Comparison of ENCODE assay signal across 34 cellular contexts in genomic region chr13:51926528-51926885, GRCh38.
DNase-seq lines count a peak whose midpoint lies in the region; ATAC-seq, FAIRE-seq and TF ChIP-seq lines count a peak whose summit lies in the region.
"Had no signal": no experiment of that assay in that cellular context is flagged by ENCODE, and none has a peak within 500 bp of the region (broad histone marks: within the 10 kb centered on the region; RNA-seq: fewer than 3 reads in every experiment).

No MANE protein-coding gene starts in this region.

- peaks cover 15% of the 10 kb centered on the region for H3K4me1 Mint-ChIP-seq in activated naive CD8-positive, alpha-beta T cell treated with anti-CD3 and anti-CD28 coated beads for 36 hours
- H3K4me1 Mint-ChIP-seq: CD14-positive monocyte had no signal

- no peak for TF ChIP-seq RAD21 in K562 (CRISPR knock-in tag; conservative IDR thresholded peaks at IDR 0.05 in 1 of 2, IDR thresholded peaks at IDR 0.05 in 1 of 2)

- no peak overlapping the region for H3K23ac ChIP-seq in neuronal stem cell (ENCODE audit: low read depth, low read length, poor library complexity)

- H3K9me2 ChIP-seq in PC-3 (replicated peaks; ENCODE audit: low read length) = no peaks in the 10 kb centered on the region

- no peak overlapping the region for H3K4me3 Mint-ChIP-seq in activated naive CD8-positive, alpha-beta T cell treated with anti-CD3 and anti-CD28 coated beads for 36 hours
- H3K4me3 Mint-ChIP-seq: B cell; CD14-positive monocyte; CD4-positive, alpha-beta memory T cell; CD4-positive, alpha-beta T cell; CD4-positive, CD25-positive, alpha-beta regulatory T cell; CD8-positive, alpha-beta memory T cell; CD8-positive, alpha-beta T cell had no signal

- TF ChIP-seq EP300 in K562 (IDR thresholded peaks at IDR 0.05; ENCODE audit: low read length) = no peak

- H4K20me1 ChIP-seq in K562 (replicated peaks; ENCODE audit: control insufficient read depth, insufficient read depth, low read length) = no peaks in the 10 kb centered on the region
- H4K20me1 ChIP-seq in PC-3 (ENCODE audit: low read length) = no peaks in the 10 kb centered on the region
- H4K20me1 ChIP-seq: BLaER1; BLaER1 treated with 17β-estradiol and CSF1 and Interleukin-3, amounts not matched to agents 10 nM and 100 nM had no signal

- no peak overlapping the region for H4K91ac ChIP-seq in neuronal stem cell (ENCODE audit: low read depth, low read length, poor library complexity)

- H2BK15ac ChIP-seq in neuronal stem cell (ENCODE audit: low read length) = peak overlapping the region; percentile 4

- CTCF ChIA-PET in HEK293 (lab: Yijun Ruan, JAX) (interaction anchor here (0.7 to 0.9 kb wide), 2 partner anchors 10 to 74 kb away, joined by 3 to 4 read pairs; no protein-coding TSS in a partner anchor), K562 (lab: Yijun Ruan, JAX; ENCODE audit: low intra/inter-chr PET ratio) (interaction anchor here (0.6 kb wide), 1 partner anchor 31 kb away, joined by 3 read pairs; no protein-coding TSS in a partner anchor), PC-3 (lab: Charles Lee) (interaction anchor here (0.6 kb wide), 1 partner anchor 298 kb away, joined by 4 read pairs; no protein-coding TSS in a partner anchor)

- TF ChIP-seq POLR2A in K562 (conservative IDR thresholded peaks at IDR 0.05) = no peak

- H3K9me3 Mint-ChIP-seq in activated naive CD8-positive, alpha-beta T cell treated with anti-CD3 and anti-CD28 coated beads for 36 hours = no peaks in the 10 kb centered on the region
- H3K9me3 Mint-ChIP-seq: CD14-positive monocyte; CD4-positive, alpha-beta memory T cell; CD4-positive, alpha-beta T cell; CD4-positive, CD25-positive, alpha-beta regulatory T cell; CD8-positive, alpha-beta memory T cell; CD8-positive, alpha-beta T cell had no signal

- FAIRE-seq in K562 (lab: Jason Lieb, UNC) = no peak
- FAIRE-seq: A549, D721Med had no signal

- intact Hi-C loops in K562 (cut with micrococcal nuclease) (no loop called here), PC-3 (cut with micrococcal nuclease) (no loop called here)

- H2BK120ac ChIP-seq in neuronal stem cell (ENCODE audit: low read depth, low read length) = no peak overlapping the region

- no peak overlapping the region for H3K27ac Mint-ChIP-seq in activated naive CD8-positive, alpha-beta T cell treated with anti-CD3 and anti-CD28 coated beads for 36 hours
- H3K27ac Mint-ChIP-seq: B cell; CD14-positive monocyte; CD4-positive, alpha-beta T cell; CD8-positive, alpha-beta T cell had no signal

- H3K9ac ChIP-seq in K562 (ENCODE audit: insufficient read depth in 1 of 2, low read depth in 2 of 2, low read length in 2 of 2) = no peak overlapping the region
- H3K9ac ChIP-seq in neuronal stem cell (ENCODE audit: low read depth, low read length, poor library complexity) = no peak overlapping the region
- no peak overlapping the region for H3K9ac ChIP-seq in PC-3 (ENCODE audit: low read length)
- H3K9ac ChIP-seq: BLaER1; BLaER1 treated with 17β-estradiol and CSF1 and Interleukin-3, amounts not matched to agents 10 nM and 100 nM had no signal

- no peak for TF ChIP-seq CTCF in HEK293 (tag by site-specific recombination; IDR thresholded peaks at IDR 0.05)
- no peak for TF ChIP-seq CTCF in K562 (IDR thresholded peaks at IDR 0.05 in 2 of 3, conservative IDR thresholded peaks at IDR 0.05 in 1 of 3; ENCODE audit: insufficient read depth in 2 of 3, low read depth in 1 of 3, low read length in 3 of 3)
- TF ChIP-seq CTCF in PC-3 (conservative IDR thresholded peaks at IDR 0.05; ENCODE audit: low read depth, low read length) = no peak

- no peaks in the 10 kb centered on the region for H3F3A ChIP-seq in PC-3 (ENCODE audit: low read length, unreplicated experiment)

- no peak overlapping the region for H2AFZ ChIP-seq in K562 (ENCODE audit: low read depth, low read length)
- no peak overlapping the region for H2AFZ ChIP-seq in neuronal stem cell (ENCODE audit: low read length)
- no peak overlapping the region for H2AFZ ChIP-seq in PC-3 (ENCODE audit: low read length)

- no peak overlapping the region for H3K4ac ChIP-seq in neuronal stem cell (ENCODE audit: low read length)

- H3K27ac ChIP-seq in HEK293 (ENCODE audit: extremely low read depth, low read depth, low read length) = no peak overlapping the region
- no peak overlapping the region for H3K27ac ChIP-seq in K562 (ENCODE audit: extremely low read depth, low read depth, low read length)
- H3K27ac ChIP-seq in neuronal stem cell (replicated peaks; ENCODE audit: low read length) = no peak overlapping the region
- no peak overlapping the region for H3K27ac ChIP-seq in PC-3 (ENCODE audit: low read length)
- H3K27ac ChIP-seq: 22Rv1; A549; BLaER1; BLaER1 treated with 17β-estradiol and CSF1 and Interleukin-3, amounts not matched to agents 10 nM and 100 nM; C4-2B had no signal

- DNase-seq in K562 (ENCODE audit: extremely low read depth in 1 of 4, low spot score in 3 of 4) (peak; percentile 16 to 58 (median 42)), neuronal stem cell (ENCODE audit: low spot score) (no peak), DMS 273 (lab: John Stamatoyannopoulos, UW; ENCODE audit: unreplicated experiment) (no peak), PC-3 (no peak)
- no peak for DNase-seq in activated naive CD8-positive, alpha-beta T cell treated with anti-CD3 and anti-CD28 coated beads for 36 hours
- DNase-seq: 8988T; ACHN; AML-193; BE2C; C1 segment of cervical spinal cord; Calu3; CD4-positive, alpha-beta memory T cell; CD4-positive, alpha-beta T cell; CD4-positive, CD25-positive, alpha-beta regulatory T cell; CD8-positive, alpha-beta memory T cell; CD8-positive, alpha-beta T cell; COR-L47; DMS 273 treated with DMSO at 0.1 percent for 48 hours; DMS153; DMS53; DMS79; DMS79 treated with DMSO at 0.1 percent for 48 hours; DND-41; EL had no signal

- no peaks in the 10 kb centered on the region for H3K79me1 ChIP-seq in neuronal stem cell (ENCODE audit: low read depth, low read length)

- H3K36me3 ChIP-seq in HEK293 (ENCODE audit: control insufficient read depth in 2 of 2, insufficient read depth in 1 of 2, low read length in 2 of 2) (no peaks in the 10 kb centered on the region), K562 (ENCODE audit: control insufficient read depth, insufficient read depth, low read length) (peaks cover 7% of the 10 kb centered on the region; the same call in 2 of the 3 replicates), neuronal stem cell (replicated peaks in 1 of 2; ENCODE audit: control insufficient read depth in 2 of 2, insufficient read depth in 2 of 2, low read length in 2 of 2) (peaks cover 0 to 3% of the 10 kb centered on the region in 2 donors), PC-3 (ENCODE audit: low read depth, low read length) (no peaks in the 10 kb centered on the region)
- H3K36me3 ChIP-seq: BE2C; BLaER1; BLaER1 treated with 17β-estradiol and CSF1 and Interleukin-3, amounts not matched to agents 10 nM and 100 nM had no signal

- no peak overlapping the region for H2BK5ac ChIP-seq in neuronal stem cell (ENCODE audit: low read length)

- BruUV-seq in K562 (replicated peaks; lab: Mats Ljungman, UMichigan) (no TSS peak), PC-3 (replicated peaks; lab: Mats Ljungman, UMichigan) (no TSS peak)

- H3K4me1 ChIP-seq in HEK293 (ENCODE audit: control insufficient read depth, insufficient read depth, low read length) (peaks cover 3% of the 10 kb centered on the region; the same call in 1 of the 2 replicates), K562 (replicated peaks in 1 of 2; ENCODE audit: control insufficient read depth in 2 of 2, insufficient read depth in 2 of 2, low read length in 2 of 2) (peaks cover 38 to 48% of the 10 kb centered on the region in 2 experiments), neuronal stem cell (ENCODE audit: control insufficient read depth in 2 of 2, insufficient read depth in 1 of 2, low read depth in 1 of 2, low read length in 2 of 2) (peaks cover 0 to 2% of the 10 kb centered on the region in 2 donors), PC-3 (ENCODE audit: insufficient read depth, low read length) (no peaks in the 10 kb centered on the region)
- H3K4me1 ChIP-seq: A549, BE2C, Caco-2 had no signal

- H3K14ac ChIP-seq in neuronal stem cell (ENCODE audit: low read length) = no peak overlapping the region

- no peaks in the 10 kb centered on the region for H3K36me3 Mint-ChIP-seq in activated naive CD8-positive, alpha-beta T cell treated with anti-CD3 and anti-CD28 coated beads for 36 hours
- H3K36me3 Mint-ChIP-seq: CD14-positive monocyte; CD4-positive, alpha-beta memory T cell; CD4-positive, CD25-positive, alpha-beta regulatory T cell; CD8-positive, alpha-beta memory T cell; CD8-positive, alpha-beta T cell had no signal

- no peaks in the 10 kb centered on the region for H3K27me3 Mint-ChIP-seq in activated naive CD8-positive, alpha-beta T cell treated with anti-CD3 and anti-CD28 coated beads for 36 hours
- H3K27me3 Mint-ChIP-seq: CD4-positive, alpha-beta T cell had no signal

- H3K4me2 ChIP-seq in K562 (ENCODE audit: insufficient read depth, low read length) (0 out of 2 replicates have a peak overlapping the region, but pooled peaks have one; percentile 3), neuronal stem cell (ENCODE audit: insufficient read depth, low read length, poor library complexity, severe bottlenecking) (no peak overlapping the region), PC-3 (ENCODE audit: low read length) (no peak overlapping the region)
- H3K4me2 ChIP-seq: A549; BLaER1; BLaER1 treated with 17β-estradiol and CSF1 and Interleukin-3, amounts not matched to agents 10 nM and 100 nM had no signal

- H3K79me2 ChIP-seq in K562 (ENCODE audit: control insufficient read depth, insufficient read depth, low read length) (no peaks in the 10 kb centered on the region), PC-3 (ENCODE audit: low read length) (no peaks in the 10 kb centered on the region)

- H3K9me3 ChIP-seq in HEK293 (ENCODE audit: control insufficient read depth, insufficient read depth, low read depth, low read length) (no peaks in the 10 kb centered on the region), K562 (replicated peaks; ENCODE audit: control insufficient read depth, insufficient read depth, low read depth, low read length) (no peaks in the 10 kb centered on the region; the same call in 1 of the 2 replicates), neuronal stem cell (replicated peaks in 1 of 2; ENCODE audit: control insufficient read depth in 2 of 2, insufficient read depth in 1 of 2, low read depth in 1 of 2, low read length in 2 of 2) (peaks cover 0 to 2% of the 10 kb centered on the region in 2 donors), PC-3 (ENCODE audit: low read length) (no peaks in the 10 kb centered on the region)
- H3K9me3 ChIP-seq: A549; BE2C; BLaER1; BLaER1 treated with 17β-estradiol and CSF1 and Interleukin-3, amounts not matched to agents 10 nM and 100 nM; Caco-2 had no signal

- H3K4me3 ChIP-seq in HEK293 (ENCODE audit: low read depth, low read length) (no peak overlapping the region), K562 (no peak overlapping the region), neuronal stem cell (ENCODE audit: low read length in 2 of 2) (no peak overlapping the region), PC-3 (ENCODE audit: low read length) (no peak overlapping the region)
- H3K4me3 ChIP-seq: A549; BLaER1; BLaER1 treated with 17β-estradiol and CSF1 and Interleukin-3, amounts not matched to agents 10 nM and 100 nM had no signal

- H3K18ac ChIP-seq in neuronal stem cell (ENCODE audit: low read length) = no peak overlapping the region

- H3K27me3 ChIP-seq in K562 (ENCODE audit: control insufficient read depth in 2 of 2, insufficient read depth in 2 of 2, low read length in 2 of 2) (no peaks in the 10 kb centered on the region), neuronal stem cell (ENCODE audit: control insufficient read depth in 3 of 3, insufficient read depth in 3 of 3, low read depth in 1 of 3, low read length in 3 of 3) (peaks cover 0 to 3% (median 0%) of the 10 kb centered on the region in 3 experiments), PC-3 (ENCODE audit: low read length) (no peaks in the 10 kb centered on the region)
- H3K27me3 ChIP-seq: BE2C; BLaER1; BLaER1 treated with 17β-estradiol and CSF1 and Interleukin-3, amounts not matched to agents 10 nM and 100 nM had no signal

- ATAC-seq in K562 = peak; percentile 6; the same call in 1 of the 3 replicates
- no peak for ATAC-seq in PC-3
- ATAC-seq: A549; CD8-positive, alpha-beta T cell had no signal

- no peak overlapping the region for H2AK5ac ChIP-seq in neuronal stem cell (ENCODE audit: low read depth, low read length)

- H4K8ac ChIP-seq in neuronal stem cell (ENCODE audit: low read depth, low read length) = no peak overlapping the region

- no peak overlapping the region for H2BK12ac ChIP-seq in neuronal stem cell (ENCODE audit: low read length)

- H3K9me1 ChIP-seq in K562 (ENCODE audit: control insufficient read depth, insufficient read depth, low read length) = peaks cover 1% of the 10 kb centered on the region

- POLR2A ChIA-PET in HEK293 (lab: Yijun Ruan, JAX) (no interaction called here), K562 (lab: Yijun Ruan, JAX) (no interaction called here), PC-3 (lab: Charles Lee; ENCODE audit: unreplicated experiment) (no interaction called here)

- in situ Hi-C loops in K562 (cut with MboI) = no loop called here

- 20% methylated on average over 1 of the region's 6 CpGs for WGBS in K562 (ENCODE audit: insufficient coverage, low coverage, missing lambda C conversion rate)
- no CpG with 5 or more reads among the region's 6 CpGs for WGBS in neuronal stem cell (ENCODE audit: extremely low coverage in 2 of 2, insufficient read length in 2 of 2, insufficient replicate concordance in 1 of 2), 2 donors

Comparison
In these comparisons a context has a peak if more than half of its experiments do, and no peak if none do; other contexts are left out.
1. DNase-seq: peak in K562 (4 of 4); none in neuronal stem cell (single experiment), activated naive CD8-positive, alpha-beta T cell treated with anti-CD3 and anti-CD28 coated beads for 36 hours (single experiment), DMS 273 (single experiment) and PC-3 (single experiment).
2. Of the 44 proteins assayed by ChIP-seq in both K562 and HEK293: peak only in K562: none; only in HEK293: KLF1; in both: none; in neither: 43.